16 cellular contexts compared by ENCODE assay signal in the genomic region with DNA sequence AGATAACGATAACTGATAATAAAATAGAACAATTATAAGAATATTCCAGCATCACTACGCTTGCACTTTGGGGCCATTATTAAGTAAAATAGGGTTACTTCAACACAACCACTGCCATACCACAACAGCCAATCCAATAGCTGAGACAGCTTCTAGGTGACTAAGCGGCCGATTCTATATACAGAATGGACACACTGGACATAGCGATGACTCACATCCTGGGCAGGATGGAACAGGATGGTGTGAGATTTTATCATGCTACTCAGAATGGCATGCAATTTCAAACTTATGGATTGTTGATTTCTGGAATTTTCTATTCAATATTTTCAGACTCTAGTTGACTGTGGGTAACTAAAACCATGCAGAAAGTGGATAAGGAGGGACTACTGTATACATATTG.
A peak's percentile ranks its signal among the peaks of the same experiment; 100 is the strongest.
DNase-seq lines count a peak whose midpoint lies in the region; ATAC-seq and TF ChIP-seq lines count a peak whose summit lies in the region.
"Had no signal": no experiment of that assay in that cellular context is flagged by ENCODE, and none has a peak within 500 bp of the region (broad histone marks: within the 10 kb centered on the region; RNA-seq: fewer than 3 reads in every experiment).

No MANE protein-coding gene starts in this region.

- ATAC-seq in GM18861 (IDR thresholded peaks at IDR 0.05; ENCODE audit: unreplicated experiment) (no peak), GM21529 (IDR thresholded peaks at IDR 0.05; ENCODE audit: unreplicated experiment) (no peak)
- ATAC-seq: activated CD8-positive, alpha-beta T cell treated with anti-CD3 and anti-CD28 coated beads, Interleukin-2, amount 10 ng/mL, durations not matched to agents 7 days and 5 days; activated naive CD8-positive, alpha-beta T cell treated with anti-CD3 and anti-CD28 coated beads, Interleukin-2, amount 50 U/mL, for 24 hours; left lobe of liver had no signal

- H3K4me1 Mint-ChIP-seq in chondrocyte (ENCODE audit: low read depth) = peaks cover 38% of the 10 kb centered on the region
- no peaks in the 10 kb centered on the region for H3K4me1 Mint-ChIP-seq in T-helper 2 cell treated with Interferon-gamma antibody and Interleukin-4, amounts not matched to agents 5 μg/mL and 100 μg/mL, for 36 hours (ENCODE audit: low read depth)
- H3K4me1 Mint-ChIP-seq: activated naive CD8-positive, alpha-beta T cell treated with anti-CD3 and anti-CD28 coated beads, Interleukin-2, amount 50 U/mL, for 24 hours had no signal

- no peaks in the 10 kb centered on the region for H3K27me3 Mint-ChIP-seq in chondrocyte (ENCODE audit: low read depth)
- H3K27me3 Mint-ChIP-seq in T-helper 2 cell treated with Interferon-gamma antibody and Interleukin-4, amounts not matched to agents 5 μg/mL and 100 μg/mL, for 36 hours (ENCODE audit: low read depth) = no peaks in the 10 kb centered on the region
- H3K27me3 Mint-ChIP-seq: activated naive CD8-positive, alpha-beta T cell treated with anti-CD3 and anti-CD28 coated beads, Interleukin-2, amount 50 U/mL, for 24 hours; CD4-positive, alpha-beta T cell had no signal

- H3K36me3 Mint-ChIP-seq in chondrocyte (ENCODE audit: low read depth) = no peaks in the 10 kb centered on the region
- H3K36me3 Mint-ChIP-seq in T-helper 2 cell treated with Interferon-gamma antibody and Interleukin-4, amounts not matched to agents 5 μg/mL and 100 μg/mL, for 36 hours (ENCODE audit: low read depth) = no peaks in the 10 kb centered on the region

- H3K4me3 Mint-ChIP-seq in chondrocyte (ENCODE audit: unreplicated experiment) = no peak overlapping the region
- no peak overlapping the region for H3K4me3 Mint-ChIP-seq in T-helper 2 cell treated with Interferon-gamma antibody and Interleukin-4, amounts not matched to agents 5 μg/mL and 100 μg/mL, for 36 hours
- H3K4me3 Mint-ChIP-seq: activated CD8-positive, alpha-beta T cell treated with anti-CD3 and anti-CD28 coated beads, Interleukin-2, amount 10 ng/mL, durations not matched to agents 7 days and 5 days; activated naive CD8-positive, alpha-beta T cell treated with anti-CD3 and anti-CD28 coated beads, Interleukin-2, amount 50 U/mL, for 24 hours; CD4-positive, alpha-beta T cell; T-helper 1 cell treated with Interleukin-12 subunit alpha and Interleukin-12 subunit beta and Interleukin-4 antibody, amounts not matched to agents 30 μg/mL and 1 μg/mL, for 36 hours had no signal

- no peak for TF ChIP-seq CTCF in chondrocyte (IDR thresholded peaks at IDR 0.05)

- H3K27ac Mint-ChIP-seq in chondrocyte (ENCODE audit: unreplicated experiment) = peak overlapping the region; percentile 93
- no peak overlapping the region for H3K27ac Mint-ChIP-seq in T-helper 2 cell treated with Interferon-gamma antibody and Interleukin-4, amounts not matched to agents 5 μg/mL and 100 μg/mL, for 36 hours
- H3K27ac Mint-ChIP-seq: activated CD8-positive, alpha-beta T cell treated with anti-CD3 and anti-CD28 coated beads, Interleukin-2, amount 10 ng/mL, durations not matched to agents 7 days and 5 days; activated naive CD8-positive, alpha-beta T cell treated with anti-CD3 and anti-CD28 coated beads, Interleukin-2, amount 50 U/mL, for 24 hours; CD4-positive, alpha-beta T cell; T-helper 1 cell treated with Interleukin-12 subunit alpha and Interleukin-12 subunit beta and Interleukin-4 antibody, amounts not matched to agents 30 μg/mL and 1 μg/mL, for 36 hours had no signal

- no peaks in the 10 kb centered on the region for H3K9me3 Mint-ChIP-seq in chondrocyte (ENCODE audit: low read depth)
- H3K9me3 Mint-ChIP-seq in T-helper 2 cell treated with Interferon-gamma antibody and Interleukin-4, amounts not matched to agents 5 μg/mL and 100 μg/mL, for 36 hours = no peaks in the 10 kb centered on the region
- H3K9me3 Mint-ChIP-seq: CD4-positive, alpha-beta T cell had no signal

- DNase-seq in COLO829 (ENCODE audit: low spot score) = peak; percentile 51
- DNase-seq in NCI-H226 = peak; percentile 90
- no peak for DNase-seq in chondrocyte (ENCODE audit: low spot score)
- peak; percentile 90 to 95 for DNase-seq in lung microvascular endothelial cell (ENCODE audit: low read depth in 2 of 2)
- DNase-seq in T-helper 2 cell treated with Interferon-gamma antibody and Interleukin-4, amounts not matched to agents 5 μg/mL and 100 μg/mL, for 36 hours (ENCODE audit: low spot score) = no peak
- DNase-seq in ureter (ENCODE audit: low spot score) = no peak
- DNase-seq: activated CD8-positive, alpha-beta T cell treated with anti-CD3 and anti-CD28 coated beads, Interleukin-2, amount 10 ng/mL, durations not matched to agents 7 days and 5 days; activated naive CD8-positive, alpha-beta T cell treated with anti-CD3 and anti-CD28 coated beads, Interleukin-2, amount 50 U/mL, for 24 hours; CD4-positive, alpha-beta T cell; NCI-H1105 treated with DMSO at 0.1 percent for 48 hours; ovary; substantia nigra had no signal

Comparison
In these comparisons a context has a peak if more than half of its experiments do, and no peak if none do; other contexts are left out.
1. DNase-seq: peak in COLO829 (single experiment), NCI-H226 (single experiment) and lung microvascular endothelial cell (2 of 2); none in chondrocyte (single experiment), T-helper 2 cell treated with Interferon-gamma antibody and Interleukin-4, amounts not matched to agents 5 μg/mL and 100 μg/mL, for 36 hours (single experiment) and ureter (single experiment).